In the genomic region with DNA sequence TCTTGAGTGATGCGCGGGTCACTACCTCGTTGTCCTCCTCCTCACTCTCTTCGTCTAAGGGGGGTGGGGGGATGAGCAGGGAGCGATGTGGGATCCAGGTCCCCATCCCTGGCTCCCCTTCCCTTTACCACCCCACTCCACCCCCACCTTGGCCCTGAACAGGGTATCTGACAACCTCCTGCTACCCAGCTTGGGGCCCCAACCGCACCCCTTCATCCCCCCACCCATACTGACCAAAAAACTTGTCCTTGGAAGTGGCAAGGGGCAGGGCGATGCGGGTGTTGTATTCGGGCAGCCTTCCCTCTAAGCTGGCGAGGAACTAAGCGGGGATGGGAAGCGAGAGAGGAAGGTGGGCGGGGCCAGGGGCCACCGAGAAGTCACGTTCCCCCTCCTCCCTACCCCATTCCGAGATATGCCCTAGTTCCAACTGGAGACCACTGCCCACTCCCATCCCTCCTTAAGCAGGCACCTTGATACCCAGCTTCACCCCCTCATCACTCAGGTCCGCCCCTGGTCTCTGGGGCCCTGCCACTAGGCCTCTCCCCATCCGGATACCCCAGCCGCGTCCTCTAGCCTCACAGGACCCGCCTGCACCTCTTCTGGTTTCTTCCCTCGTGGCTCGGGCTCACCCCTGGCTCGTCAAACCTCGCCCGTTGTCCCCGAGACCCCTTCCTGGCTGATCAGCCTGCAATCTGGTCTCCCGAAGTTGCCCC, we compare ENCODE assay signal across 1 cellular context.
TF ChIP-seq lines count a peak whose summit lies in the region.

No MANE protein-coding gene starts in this region.

TF ChIP-seq in IMR-90, 13 proteins besides CTCF, POLR2A, EP300 and RAD21 (continued from another document):
- TF ChIP-seq, protein P1, sequence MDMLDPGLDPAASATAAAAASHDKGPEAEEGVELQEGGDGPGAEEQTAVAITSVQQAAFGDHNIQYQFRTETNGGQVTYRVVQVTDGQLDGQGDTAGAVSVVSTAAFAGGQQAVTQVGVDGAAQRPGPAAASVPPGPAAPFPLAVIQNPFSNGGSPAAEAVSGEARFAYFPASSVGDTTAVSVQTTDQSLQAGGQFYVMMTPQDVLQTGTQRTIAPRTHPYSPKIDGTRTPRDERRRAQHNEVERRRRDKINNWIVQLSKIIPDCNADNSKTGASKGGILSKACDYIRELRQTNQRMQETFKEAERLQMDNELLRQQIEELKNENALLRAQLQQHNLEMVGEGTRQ (IDR thresholded peaks at IDR 0.05; ENCODE audit: low read depth, low read length), result no peak
- TF ChIP-seq CEBPB (IDR thresholded peaks at IDR 0.05; ENCODE audit: low read depth, low read length), result no peak
- no peak for TF ChIP-seq RFX5 (IDR thresholded peaks at IDR 0.05; ENCODE audit: low read depth, low read length)
- TF ChIP-seq MAFK (IDR thresholded peaks at IDR 0.05; ENCODE audit: low read depth, low read length), result no peak
- no peak for TF ChIP-seq BHLHE40 (IDR thresholded peaks at IDR 0.05; ENCODE audit: low read depth, low read length)
- no peak for TF ChIP-seq NFE2L2 (IDR thresholded peaks at IDR 0.05; ENCODE audit: low read depth, low read length)
